1 cellular context compared by ENCODE assay signal in genomic region chr19:15788594-15789270, GRCh38.
TF ChIP-seq lines count a peak whose summit lies in the region.

No MANE protein-coding gene starts in this region.

TF ChIP-seq in HepG2, 621 proteins besides CTCF, POLR2A, EP300 and RAD21 (continued from another document):
- TF ChIP-seq ZNF318 (CRISPR knock-in tag; IDR thresholded peaks at IDR 0.05), result no peak
